ENCODE assay signal across 13 cellular contexts in genomic region chr12:11718768-11719253, GRCh38.
DNase-seq lines count a peak whose midpoint lies in the region; ATAC-seq, FAIRE-seq and TF ChIP-seq lines count a peak whose summit lies in the region.
"Had no signal": no experiment of that assay in that cellular context is flagged by ENCODE, and none has a peak within 500 bp of the region (broad histone marks: within the 10 kb centered on the region; RNA-seq: fewer than 3 reads in every experiment).

No MANE protein-coding gene starts in this region.

- H4K20me1 ChIP-seq in mammary epithelial cell (ENCODE audit: insufficient read depth, low read length): no peaks in the 10 kb centered on the region

- no peaks in the 10 kb centered on the region for H3K27me3 Mint-ChIP-seq in activated CD8-positive, alpha-beta memory T cell treated with anti-CD3 and anti-CD28 coated beads, Interleukin-2, amount 10 ng/mL, durations not matched to agents 7 days and 5 days
- H3K27me3 Mint-ChIP-seq: activated naive CD8-positive, alpha-beta T cell treated with anti-CD3 and anti-CD28 coated beads, Interleukin-2, amount 50 U/mL, for 24 hours had no signal

- H3K4me2 ChIP-seq in A549 (no peak overlapping the region), mammary epithelial cell (ENCODE audit: insufficient read depth, low read depth, low read length) (no peak overlapping the region)

- 0 out of 3 replicates have a peak, but pooled peaks cover 3% of the 10 kb centered on the region for H3K4me1 ChIP-seq in A549
- H3K4me1 ChIP-seq in mammary epithelial cell (ENCODE audit: insufficient read depth, low read length): peaks cover 36% of the 10 kb centered on the region

- POLR2A ChIA-PET in A549 (lab: Yijun Ruan, JAX) (no interaction called here), HEK293T (lab: Yijun Ruan, JAX) (no interaction called here)

- H3K27ac Mint-ChIP-seq in activated CD8-positive, alpha-beta memory T cell treated with anti-CD3 and anti-CD28 coated beads, Interleukin-2, amount 10 ng/mL, durations not matched to agents 7 days and 5 days: no peak overlapping the region

- 85% methylated on average over 6 of the region's 6 CpGs for WGBS in A549 (ENCODE audit: missing lambda C conversion rate)
- 80% methylated on average over 5 of the region's 6 CpGs for WGBS in mammary epithelial cell (ENCODE audit: low coverage, missing lambda C conversion rate)

- H3K36me3 Mint-ChIP-seq in activated CD8-positive, alpha-beta memory T cell treated with anti-CD3 and anti-CD28 coated beads, Interleukin-2, amount 10 ng/mL, durations not matched to agents 7 days and 5 days: peaks cover 11% of the 10 kb centered on the region

- H3K4me3 ChIP-seq in A549 (no peak overlapping the region), mammary epithelial cell (replicated peaks in 1 of 3; ENCODE audit: insufficient read depth in 1 of 3, low read depth in 2 of 3, low read length in 3 of 3) (no peak overlapping the region)

- no peak overlapping the region for H3K9ac ChIP-seq in mammary epithelial cell (ENCODE audit: insufficient read depth, low read length)

- in situ Hi-C loops in mammary epithelial cell (cut with MboI; ENCODE audit: low sequenced_read_pairs in 2 of 2): no loop called here

- no peak for TF ChIP-seq EP300 in A549 (IDR thresholded peaks at IDR 0.05)

- H3K27me3 ChIP-seq in mammary epithelial cell (ENCODE audit: insufficient read depth, low read length): no peaks in the 10 kb centered on the region

- no peak for DNase-seq in A549 (ENCODE audit: low read depth in 1 of 2, low spot score in 1 of 2)
- peak; percentile 28 for DNase-seq in HEK293T (ENCODE audit: extremely low spot score)
- DNase-seq in mammary epithelial cell: peak; percentile 78
- peak; percentile 83 for DNase-seq in kidney glomerular epithelial cell (lab: John Stamatoyannopoulos, UW)
- no peak for DNase-seq in activated CD8-positive, alpha-beta memory T cell treated with anti-CD3 and anti-CD28 coated beads for 24 hours
- DNase-seq in activated CD8-positive, alpha-beta memory T cell treated with anti-CD3 and anti-CD28 coated beads, Interleukin-2, amount 10 ng/mL, durations not matched to agents 7 days and 5 days: no peak
- DNase-seq in NCI-H2081 treated with DMSO at 0.1 percent for 48 hours (lab: John Stamatoyannopoulos, UW): no peak
- no peak for DNase-seq in NCI-H446 treated with DMSO at 0.1 percent for 48 hours (lab: John Stamatoyannopoulos, UW)
- DNase-seq: activated naive CD8-positive, alpha-beta T cell treated with anti-CD3 and anti-CD28 coated beads, Interleukin-2, amount 50 U/mL, for 24 hours; COR-L47; NCI-H1694 treated with DMSO at 0.1 percent for 48 hours; stimulated activated CD4-positive, alpha-beta T cell treated with anti-CD3 and anti-CD28 coated beads, Interleukin-4, amount 100 ng/mL, for 1 hour; T-helper 2 cell had no signal

- H3K9me3 ChIP-seq in A549 (no peaks in the 10 kb centered on the region), mammary epithelial cell (replicated peaks; ENCODE audit: insufficient read depth, low read length) (no peaks in the 10 kb centered on the region)

- no peaks in the 10 kb centered on the region for H3K9me3 Mint-ChIP-seq in activated CD8-positive, alpha-beta memory T cell treated with anti-CD3 and anti-CD28 coated beads, Interleukin-2, amount 10 ng/mL, durations not matched to agents 7 days and 5 days (ENCODE audit: low read depth)
- H3K9me3 Mint-ChIP-seq: activated naive CD8-positive, alpha-beta T cell treated with anti-CD3 and anti-CD28 coated beads, Interleukin-2, amount 50 U/mL, for 24 hours had no signal

- H2AFZ ChIP-seq in mammary epithelial cell (ENCODE audit: low read depth, low read length): no peak overlapping the region

- no peak overlapping the region for H3K27ac ChIP-seq in A549
- peak overlapping the region; percentile 53 for H3K27ac ChIP-seq in mammary epithelial cell (ENCODE audit: insufficient read depth, low read depth, low read length)

- dilution Hi-C loops in mammary epithelial cell (cut with HindIII; ENCODE audit: low sequenced_read_pairs): no loop called here

- peaks cover 18% of the 10 kb centered on the region for H3K4me1 Mint-ChIP-seq in activated CD8-positive, alpha-beta memory T cell treated with anti-CD3 and anti-CD28 coated beads, Interleukin-2, amount 10 ng/mL, durations not matched to agents 7 days and 5 days

- CTCF ChIA-PET in A549 (lab: Yijun Ruan, JAX) (interaction anchor here (0.6 to 1.0 kb wide), 2 partner anchors 314 to 366 kb away, joined by 3 to 5 read pairs; no protein-coding TSS in a partner anchor), HEK293T (lab: Yijun Ruan, JAX) (no interaction called here), mammary epithelial cell (lab: Charles Lee; ENCODE audit: low non-redundant PET) (no interaction called here)
- CTCF ChIA-PET in activated CD8-positive, alpha-beta memory T cell treated with anti-CD3 and anti-CD28 coated beads, Interleukin-2, amount 10 ng/mL, durations not matched to agents 7 days and 5 days (lab: Charles Lee): no interaction called here

- H3K4me3 Mint-ChIP-seq in activated CD8-positive, alpha-beta memory T cell treated with anti-CD3 and anti-CD28 coated beads, Interleukin-2, amount 10 ng/mL, durations not matched to agents 7 days and 5 days: no peak overlapping the region
- H3K4me3 Mint-ChIP-seq: activated naive CD8-positive, alpha-beta T cell treated with anti-CD3 and anti-CD28 coated beads, Interleukin-2, amount 50 U/mL, for 24 hours had no signal

- no TSS peak for BruUV-seq in mammary epithelial cell (replicated peaks; lab: Mats Ljungman, UMichigan)

- H3K36me3 ChIP-seq in mammary epithelial cell (ENCODE audit: insufficient read depth, low read length): no peaks in the 10 kb centered on the region

- TF ChIP-seq CTCF in A549 (IDR thresholded peaks at IDR 0.05) (no peak), mammary epithelial cell (conservative IDR thresholded peaks at IDR 0.05 in 1 of 2, IDR thresholded peaks at IDR 0.05 in 1 of 2; ENCODE audit: extremely low read depth in 1 of 2, insufficient read depth in 1 of 2, low read depth in 1 of 2, low read length in 2 of 2) (no peak)

- intact Hi-C loops in mammary epithelial cell (cut with micrococcal nuclease): no loop called here

- H3K79me2 ChIP-seq in mammary epithelial cell (ENCODE audit: insufficient read depth, low read length): peaks cover 79% of the 10 kb centered on the region

- peak; percentile 39 to 58; a peak in 3 of 6 replicates for ATAC-seq in A549
- ATAC-seq in activated CD8-positive, alpha-beta memory T cell treated with anti-CD3 and anti-CD28 coated beads, Interleukin-2, amount 10 ng/mL, durations not matched to agents 7 days and 5 days: no peak

- no peak for TF ChIP-seq RAD21 in A549 (conservative IDR thresholded peaks at IDR 0.05 in 1 of 2, IDR thresholded peaks at IDR 0.05 in 1 of 2)

- TF ChIP-seq POLR2A in A549 (IDR thresholded peaks at IDR 0.05; ENCODE audit: low read length): no peak

- no peak for FAIRE-seq in A549 (lab: Jason Lieb, UNC)

TF ChIP-seq in A549, 52 proteins besides CTCF, POLR2A, EP300 and RAD21 (continues in another document):
- TF ChIP-seq ESRRA (IDR thresholded peaks at IDR 0.05; ENCODE audit: borderline replicate concordance, low read length): no peak
- no peak for TF ChIP-seq POLR2AphosphoS2 (conservative IDR thresholded peaks at IDR 0.05; ENCODE audit: low read length)
- no peak for TF ChIP-seq JUN (IDR thresholded peaks at IDR 0.05)
- no peak for TF ChIP-seq HES2 (IDR thresholded peaks at IDR 0.05)
- no peak for TF ChIP-seq ZSCAN20 (CRISPR knock-in tag; IDR thresholded peaks at IDR 0.05)
- no peak for TF ChIP-seq KDM1A (IDR thresholded peaks at IDR 0.05; ENCODE audit: low read depth)
- no peak for TF ChIP-seq ZC3H11A (IDR thresholded peaks at IDR 0.05)
- TF ChIP-seq CEBPB (IDR thresholded peaks at IDR 0.05): no peak
- no peak for TF ChIP-seq ZNF302 (CRISPR knock-in tag; IDR thresholded peaks at IDR 0.05)
- no peak for TF ChIP-seq RARB (CRISPR knock-in tag; IDR thresholded peaks at IDR 0.05)
- no peak for TF ChIP-seq NFE2L2 (conservative IDR thresholded peaks at IDR 0.05; ENCODE audit: low read length)
- TF ChIP-seq USF2 (IDR thresholded peaks at IDR 0.05): no peak

TF ChIP-seq in HEK293T, 16 proteins besides CTCF, POLR2A, EP300 and RAD21:
- TF ChIP-seq L3MBTL2 (conservative IDR thresholded peaks at IDR 0.05): no peak
TF ChIP-seq in HEK293T: peak in this region for 0.

Comparison
In these comparisons a context has a peak if more than half of its experiments do, and no peak if none do; other contexts are left out.
1. DNase-seq: peak in HEK293T (single experiment), mammary epithelial cell (single experiment) and kidney glomerular epithelial cell (single experiment); none in A549 (0 of 2), activated CD8-positive, alpha-beta memory T cell treated with anti-CD3 and anti-CD28 coated beads for 24 hours (single experiment), activated CD8-positive, alpha-beta memory T cell treated with anti-CD3 and anti-CD28 coated beads, Interleukin-2, amount 10 ng/mL, durations not matched to agents 7 days and 5 days (single experiment), NCI-H2081 treated with DMSO at 0.1 percent for 48 hours (single experiment) and NCI-H446 treated with DMSO at 0.1 percent for 48 hours (single experiment).